Comparison of ENCODE assay signal across 24 cellular contexts in genomic region chr7:89772276-89772675, GRCh38.
A peak's percentile ranks its signal among the peaks of the same experiment; 100 is the strongest.
DNase-seq lines count a peak whose midpoint lies in the region; ATAC-seq and TF ChIP-seq lines count a peak whose summit lies in the region.
"Had no signal": no experiment of that assay in that cellular context is flagged by ENCODE, and none has a peak within 500 bp of the region (broad histone marks: within the 10 kb centered on the region; RNA-seq: fewer than 3 reads in every experiment).

No MANE protein-coding gene starts in this region.

- H3K36me3 ChIP-seq in mucosa of descending colon (ENCODE audit: low read depth) (no peaks in the 10 kb centered on the region), spleen (no peaks in the 10 kb centered on the region)
- H3K36me3 ChIP-seq: BLaER1 treated with 17β-estradiol and CSF1 and Interleukin-3, amounts not matched to agents 10 nM and 100 nM had no signal

- intact Hi-C loops in mucosa of descending colon (cut with DNase I, micrococcal nuclease): no loop called here
- intact Hi-C loops in spleen (cut with DNase I; ENCODE audit: low total_unique reads): no loop called here

- no peak overlapping the region for H3K4me3 ChIP-seq in epithelial cell of proximal tubule (ENCODE audit: low read depth, low read length)
- no peak overlapping the region for H3K4me3 ChIP-seq in mucosa of descending colon
- H3K4me3 ChIP-seq in spleen: no peak overlapping the region
- H3K4me3 ChIP-seq: A549; BLaER1 treated with 17β-estradiol and CSF1 and Interleukin-3, amounts not matched to agents 10 nM and 100 nM had no signal

- H3K27me3 ChIP-seq in spleen (replicated peaks in 1 of 7): no peaks in the 10 kb centered on the region
- H3K27me3 ChIP-seq: BLaER1 treated with 17β-estradiol and CSF1 and Interleukin-3, amounts not matched to agents 10 nM and 100 nM had no signal

- H3K4me1 ChIP-seq in mucosa of descending colon (ENCODE audit: low read depth) (no peaks in the 10 kb centered on the region), spleen (no peaks in the 10 kb centered on the region)
- H3K4me1 ChIP-seq: A549 had no signal

- peak; percentile 80 for ATAC-seq in mucosa of descending colon
- ATAC-seq: A549, HCT116, HepG2 had no signal

- H3K27ac ChIP-seq in spleen: no peak overlapping the region
- H3K27ac ChIP-seq: A549; BLaER1 treated with 17β-estradiol and CSF1 and Interleukin-3, amounts not matched to agents 10 nM and 100 nM had no signal

- 18 to 50% (median 33%) methylated on average over 1 of the region's 1 CpG for WGBS in spleen, 5 donors

- H3K9me3 ChIP-seq in mucosa of descending colon (no peaks in the 10 kb centered on the region), spleen (no peaks in the 10 kb centered on the region)
- H3K9me3 ChIP-seq: A549; BLaER1 treated with 17β-estradiol and CSF1 and Interleukin-3, amounts not matched to agents 10 nM and 100 nM had no signal

- DNase-seq in SIG-M5 treated with dmso at 0.1 percent for 504 hours (lab: John Stamatoyannopoulos, UW; ENCODE audit: unreplicated experiment) (peak; percentile 9), SIG-M5 (lab: John Stamatoyannopoulos, UW) (no peak), epithelial cell of proximal tubule (ENCODE audit: low read depth) (peak; percentile 48), mucosa of descending colon (no peak), SKM-1 (lab: John Stamatoyannopoulos, UW; ENCODE audit: unreplicated experiment) (no peak), spleen (no peak), A172 (ENCODE audit: low spot score) (no peak)
- DNase-seq: AML-193; CD4-positive, alpha-beta T cell; Kasumi-1; MV-4-11; NCI-H1105; NCI-H1436 treated with DMSO at 0.1 percent for 48 hours; NCI-H187 treated with DMSO at 0.1 percent for 48 hours; NCI-H2171 treated with DMSO at 0.1 percent for 48 hours; NCI-H345; NCI-H524; NCI-H82; Right ventricle myocardium superior; RPMI8226 had no signal

- TF ChIP-seq CTCF in epithelial cell of proximal tubule (conservative IDR thresholded peaks at IDR 0.05; ENCODE audit: low read depth, low read length): no peak
- no peak for TF ChIP-seq CTCF in mucosa of descending colon (IDR thresholded peaks at IDR 0.05)
- TF ChIP-seq CTCF in spleen (IDR thresholded peaks at IDR 0.05 in 8 of 11, conservative IDR thresholded peaks at IDR 0.05 in 3 of 11): no peak

- no peak for TF ChIP-seq POLR2A in spleen (IDR thresholded peaks at IDR 0.05)

Comparison
In these comparisons a context has a peak if more than half of its experiments do, and no peak if none do; other contexts are left out.
1. DNase-seq: peak in SIG-M5 treated with dmso at 0.1 percent for 504 hours (single experiment) and epithelial cell of proximal tubule (single experiment); none in SIG-M5 (single experiment), mucosa of descending colon (0 of 3), SKM-1 (single experiment), spleen (single experiment) and A172 (single experiment).